In genomic region chr18:26429535-26429934, GRCh38 we compare ENCODE assay signal across 9 cellular contexts.
DNase-seq lines count a peak whose midpoint lies in the region; ATAC-seq and TF ChIP-seq lines count a peak whose summit lies in the region.
"Had no signal": no experiment of that assay in that cellular context is flagged by ENCODE, and none has a peak within 500 bp of the region (broad histone marks: within the 10 kb centered on the region; RNA-seq: fewer than 3 reads in every experiment).

No MANE protein-coding gene starts in this region.

- no peak for ATAC-seq in GM18868 (IDR thresholded peaks at IDR 0.05; ENCODE audit: unreplicated experiment)

- H3K9me3 ChIP-seq in adrenal gland (replicated peaks in 1 of 3) = no peaks in the 10 kb centered on the region

- H3K27ac Mint-ChIP-seq in activated CD4-positive, alpha-beta memory T cell treated with anti-CD3 and anti-CD28 coated beads for 36 hours = no peak overlapping the region

- H3K4me1 ChIP-seq in adrenal gland (replicated peaks in 1 of 2) = peaks cover 5 to 9% of the 10 kb centered on the region in 2 donors

- peak overlapping the region in 1 of 5 donors; percentile 22 for H3K27ac ChIP-seq in adrenal gland

- H3K4me3 ChIP-seq in AG04449 (ENCODE audit: low read depth, low read length) (no peak overlapping the region), adrenal gland (no peak overlapping the region)

- no peaks in the 10 kb centered on the region for H3K4me1 Mint-ChIP-seq in activated CD4-positive, alpha-beta memory T cell treated with anti-CD3 and anti-CD28 coated beads for 36 hours (ENCODE audit: low read depth)

- WGBS in adrenal gland, 4 donors = 14 to 25% (median 18%) methylated on average over 2 to 3 of the region's 3 CpGs

- no peaks in the 10 kb centered on the region for H3K27me3 ChIP-seq in adrenal gland

- DNase-seq in AG04449 (ENCODE audit: low read depth, low spot score) = peak; percentile 49
- DNase-seq in HEK293T (ENCODE audit: extremely low spot score) = peak; percentile 64
- DNase-seq in adrenal gland = peak; percentile 56 to 80 (median 72)
- peak; percentile 91 for DNase-seq in iris pigment epithelial cell (ENCODE audit: low read depth)
- no peak for DNase-seq in activated CD4-positive, alpha-beta memory T cell treated with anti-CD3 and anti-CD28 coated beads for 36 hours
- no peak for DNase-seq in activated naive CD4-positive, alpha-beta T cell treated with anti-CD3 and anti-CD28 coated beads, Interleukin-2, amount 50 U/mL, for 16 hours
- no peak for DNase-seq in stimulated activated CD4-positive, alpha-beta T cell treated with anti-CD3 and anti-CD28 coated beads, Interleukin-2, amount 100 ng/mL, for 24 hours
- DNase-seq: activated gamma-delta T cell treated with Interleukin-2 at 50 U/mL for 16 hours had no signal

- no peak overlapping the region for H3K4me3 Mint-ChIP-seq in activated CD4-positive, alpha-beta memory T cell treated with anti-CD3 and anti-CD28 coated beads for 36 hours

- no peaks in the 10 kb centered on the region for H3K36me3 ChIP-seq in adrenal gland (replicated peaks in 1 of 2)

- H3K9me3 Mint-ChIP-seq in activated CD4-positive, alpha-beta memory T cell treated with anti-CD3 and anti-CD28 coated beads for 36 hours = peaks cover 2% of the 10 kb centered on the region

- intact Hi-C loops in adrenal gland (cut with DNase I) = no loop called here
- intact Hi-C loops in activated CD4-positive, alpha-beta memory T cell treated with anti-CD3 and anti-CD28 coated beads for 36 hours (cut with micrococcal nuclease) = no loop called here

- H3K36me3 Mint-ChIP-seq in activated CD4-positive, alpha-beta memory T cell treated with anti-CD3 and anti-CD28 coated beads for 36 hours = no peaks in the 10 kb centered on the region

- no peak for TF ChIP-seq CTCF in AG04449 (IDR thresholded peaks at IDR 0.05; ENCODE audit: insufficient read depth, low read length, missing control alignments)
- no peak for TF ChIP-seq CTCF in adrenal gland (IDR thresholded peaks at IDR 0.05)

- CTCF ChIA-PET in AG04449 (lab: Yijun Ruan, JAX) (interaction anchor here (1.2 kb wide), 1 partner anchor 24 kb away, joined by 5 read pairs; no protein-coding TSS in a partner anchor), HEK293T (lab: Yijun Ruan, JAX) (no interaction called here)
- CTCF ChIA-PET in activated CD4-positive, alpha-beta memory T cell treated with anti-CD3 and anti-CD28 coated beads for 36 hours (lab: Charles Lee) = no interaction called here

- TF ChIP-seq POLR2A in adrenal gland (IDR thresholded peaks at IDR 0.05) = peak in 1 of 2 donors; percentile 49

- no peaks in the 10 kb centered on the region for H3K27me3 Mint-ChIP-seq in activated CD4-positive, alpha-beta memory T cell treated with anti-CD3 and anti-CD28 coated beads for 36 hours

- POLR2A ChIA-PET in AG04449 (lab: Yijun Ruan, JAX) = no interaction called here
- POLR2A ChIA-PET in HEK293T (lab: Yijun Ruan, JAX) = no interaction called here
- POLR2A ChIA-PET in activated CD4-positive, alpha-beta memory T cell treated with anti-CD3 and anti-CD28 coated beads for 36 hours (lab: Charles Lee) = no interaction called here

TF ChIP-seq in HEK293T, 16 proteins besides CTCF, POLR2A, EP300 and RAD21:
- TF ChIP-seq SUZ12 (IDR thresholded peaks at IDR 0.05) (no peak), HDGF (IDR thresholded peaks at IDR 0.05; ENCODE audit: borderline replicate concordance) (no peak), L3MBTL2 (conservative IDR thresholded peaks at IDR 0.05) (no peak), SP1 (IDR thresholded peaks at IDR 0.05) (no peak), FOXA1 (IDR thresholded peaks at IDR 0.05) (no peak), PKNOX1 (IDR thresholded peaks at IDR 0.05) (0 out of 2 replicates have a peak, but pooled peaks have one; percentile 9)

Comparison
In these comparisons a context has a peak if more than half of its experiments do, and no peak if none do; other contexts are left out.
1. DNase-seq: peak in AG04449 (single experiment), HEK293T (single experiment), adrenal gland (7 of 7) and iris pigment epithelial cell (single experiment); none in activated CD4-positive, alpha-beta memory T cell treated with anti-CD3 and anti-CD28 coated beads for 36 hours (single experiment), activated naive CD4-positive, alpha-beta T cell treated with anti-CD3 and anti-CD28 coated beads, Interleukin-2, amount 50 U/mL, for 16 hours (single experiment) and stimulated activated CD4-positive, alpha-beta T cell treated with anti-CD3 and anti-CD28 coated beads, Interleukin-2, amount 100 ng/mL, for 24 hours (0 of 2).